In the genomic region with DNA sequence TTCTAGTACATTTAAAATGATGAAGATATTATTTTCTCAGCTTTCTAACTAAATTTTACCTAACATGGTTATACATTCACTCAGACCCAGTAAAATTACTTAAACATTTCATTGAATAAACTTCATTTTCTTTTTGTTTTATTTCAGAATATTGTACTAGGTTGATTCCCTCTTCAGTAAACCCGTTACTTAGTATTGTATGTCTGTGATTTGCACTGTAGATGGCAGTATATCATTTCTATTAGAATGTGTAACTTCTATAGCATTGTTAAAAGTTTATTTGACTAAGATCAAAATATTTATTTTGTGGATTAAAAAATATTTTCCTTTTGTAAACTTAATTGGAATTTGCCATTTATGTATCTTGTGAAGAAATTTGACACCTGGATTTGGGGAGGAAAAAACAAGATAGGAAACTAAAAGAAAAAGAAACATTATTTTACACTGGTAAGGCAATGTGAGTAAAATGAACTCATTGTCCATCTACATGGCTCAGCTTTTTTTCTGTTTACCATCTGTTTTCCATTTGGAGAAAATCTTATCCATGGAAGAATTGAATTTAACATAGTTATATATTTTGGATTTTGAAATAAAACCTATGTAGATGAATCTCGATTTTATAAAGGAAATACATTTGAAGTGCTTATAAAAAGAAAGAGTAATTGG, we compare ENCODE assay signal across 8 cellular contexts.
A peak's percentile ranks its signal among the peaks of the same experiment; 100 is the strongest.
DNase-seq lines count a peak whose midpoint lies in the region; ATAC-seq and TF ChIP-seq lines count a peak whose summit lies in the region.
"Not testable (repeated sequence)": the region's sequence is repeated elsewhere in the genome, so short reads cannot be mapped to it uniquely, and the experiment has no call there.

No MANE protein-coding gene starts in this region.

- TF ChIP-seq CTCF in SK-N-SH (IDR thresholded peaks at IDR 0.05) (peak; percentile 63), dorsolateral prefrontal cortex (IDR thresholded peaks at IDR 0.05 in 54 of 56, conservative IDR thresholded peaks at IDR 0.05 in 2 of 56; ENCODE audit: low read depth in 1 of 56, partially characterized antibody in 56 of 56) (peak in 50 of 56 donors; percentile 15 to 60 (median 34)), smooth muscle cell (IDR thresholded peaks at IDR 0.05; ENCODE audit: borderline replicate concordance, insufficient read depth, poor library complexity, severe bottlenecking) (peak; percentile 51)

- intact Hi-C loops in dorsolateral prefrontal cortex (cut with DNase I), result not testable (repeated sequence)

- H3K9me2 ChIP-seq in SK-N-SH, result not testable (repeated sequence)

- WGBS in SK-N-SH (ENCODE audit: low lambda C conversion rate), result 39% methylated on average over 2 of the region's 2 CpGs
- WGBS in smooth muscle cell (ENCODE audit: low lambda C conversion rate), result 62% methylated on average over 2 of the region's 2 CpGs

- H3K4me3 ChIP-seq in SK-N-SH (ENCODE audit: low read depth in 2 of 2, low read length in 1 of 2); dorsolateral prefrontal cortex; smooth muscle cell: not testable (repeated sequence)

- TF ChIP-seq RAD21 in SK-N-SH (IDR thresholded peaks at IDR 0.05; ENCODE audit: low read length), result peak; percentile 44; the same call in 1 of the 2 replicates

- peak; percentile 3 for DNase-seq in COLO829 (ENCODE audit: low spot score)
- DNase-seq in NCI-H1436 (lab: John Stamatoyannopoulos, UW), result peak; percentile 22
- peak; percentile 24 for DNase-seq in SK-N-SH
- DNase-seq in dorsolateral prefrontal cortex; smooth muscle cell (lab: John Stamatoyannopoulos, UW; ENCODE audit: unreplicated experiment): not testable (repeated sequence)
- peak; percentile 43 for DNase-seq in iris pigment epithelial cell (ENCODE audit: low read depth)

- not testable (repeated sequence) for H3K4me1 ChIP-seq in SK-N-SH (ENCODE audit: control insufficient read depth in 1 of 2, insufficient read depth in 2 of 2, low read depth in 1 of 2, low read length in 1 of 2); smooth muscle cell (ENCODE audit: low read depth)

- H3K36me3 ChIP-seq in SK-N-SH (replicated peaks in 1 of 2; ENCODE audit: control insufficient read depth in 1 of 2, insufficient read depth in 2 of 2, low read length in 1 of 2); smooth muscle cell (ENCODE audit: low read depth): not testable (repeated sequence)

- not testable (repeated sequence) for H3K4me2 ChIP-seq in SK-N-SH, smooth muscle cell

- not testable (repeated sequence) for H3K9me3 ChIP-seq in SK-N-SH; smooth muscle cell (replicated peaks; ENCODE audit: low read depth)

- not testable (repeated sequence) for H3K27ac ChIP-seq in SK-N-SH (ENCODE audit: low read depth in 2 of 2, low read length in 1 of 2); dorsolateral prefrontal cortex; smooth muscle cell (ENCODE audit: low read depth)

- H3K27me3 ChIP-seq in SK-N-SH (ENCODE audit: insufficient read depth); dorsolateral prefrontal cortex; smooth muscle cell (ENCODE audit: low read depth): not testable (repeated sequence)

- H2AFZ ChIP-seq in SK-N-SH (ENCODE audit: low read depth); smooth muscle cell (ENCODE audit: low read depth): not testable (repeated sequence)

- H4K20me1 ChIP-seq in SK-N-SH (ENCODE audit: insufficient read depth); smooth muscle cell (ENCODE audit: low read depth): not testable (repeated sequence)

- not testable (repeated sequence) for H3F3A ChIP-seq in SK-N-SH (replicated peaks; ENCODE audit: insufficient read depth); smooth muscle cell (ENCODE audit: low read depth)

- POLR2A ChIA-PET in SK-N-SH (lab: Yijun Ruan, JAX), result not testable (repeated sequence)

- not testable (repeated sequence) for TF ChIP-seq EP300 in SK-N-SH (IDR thresholded peaks at IDR 0.05; ENCODE audit: borderline replicate concordance in 1 of 2, low read depth in 1 of 2, low read length in 1 of 2)

- H3K79me2 ChIP-seq in SK-N-SH (ENCODE audit: insufficient read depth); smooth muscle cell (ENCODE audit: low read depth): not testable (repeated sequence)

- CTCF ChIA-PET in SK-N-SH (lab: Yijun Ruan, JAX), result not testable (repeated sequence)

- peak; percentile 84 for ATAC-seq in GM18870 (IDR thresholded peaks at IDR 0.05; ENCODE audit: unreplicated experiment)
- ATAC-seq in HG03175 (IDR thresholded peaks at IDR 0.05; ENCODE audit: unreplicated experiment), result peak; percentile 58

- H3K9ac ChIP-seq in SK-N-SH; smooth muscle cell (ENCODE audit: low read depth): not testable (repeated sequence)
